In the genomic region with DNA sequence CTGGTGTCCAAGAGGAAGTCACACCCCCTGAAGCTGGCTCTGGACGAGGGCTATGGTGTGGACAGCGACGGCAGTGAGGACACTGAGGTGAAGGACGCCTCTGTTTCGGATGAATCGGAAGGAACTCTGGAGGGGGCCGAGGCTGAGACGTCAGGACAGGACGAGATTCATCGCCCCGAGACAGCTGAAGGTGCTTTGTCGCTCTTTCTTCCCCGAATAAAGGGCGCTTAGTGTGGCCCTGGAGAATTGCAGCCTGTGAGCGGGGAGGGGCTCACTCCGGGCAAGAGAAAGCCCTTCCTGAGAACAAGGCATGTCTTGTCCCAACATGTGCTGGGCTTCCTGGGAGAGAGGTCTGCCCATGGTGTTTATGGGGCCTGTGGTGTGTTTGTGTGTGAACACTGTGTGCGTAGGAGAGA, we compare ENCODE assay signal across 25 cellular contexts. TPM values are rescaled to one million over a fixed set of nuclear protein-coding genes. Genes with fewer than 3 reads are reported as not detected.
A peak's percentile ranks its signal among the peaks of the same experiment; 100 is the strongest.
DNase-seq lines count a peak whose midpoint lies in the region; ATAC-seq and TF ChIP-seq lines count a peak whose summit lies in the region.
"Had no signal": no experiment of that assay in that cellular context is flagged by ENCODE, and none has a peak within 500 bp of the region (broad histone marks: within the 10 kb centered on the region; RNA-seq: fewer than 3 reads in every experiment).

No MANE protein-coding gene starts in this region.

- no peak overlapping the region for H3K56ac ChIP-seq in IMR-90 (ENCODE audit: extremely low read depth, insufficient read depth, low read length)

- no peak overlapping the region for H2AK5ac ChIP-seq in IMR-90 (ENCODE audit: low read depth, low read length)

- no peak overlapping the region for H3K23ac ChIP-seq in IMR-90 (ENCODE audit: low read depth, low read length)

- peaks cover 0 to 9% (median 2%) of the 10 kb centered on the region in 5 experiments for H3K9me3 Mint-ChIP-seq in brain
- H3K9me3 Mint-ChIP-seq in progenitor cell of endocrine pancreas (ENCODE audit: low read depth) = no peaks in the 10 kb centered on the region
- H3K9me3 Mint-ChIP-seq in activated T-cell treated with anti-CD3 and anti-CD28 coated beads, Interleukin-2, amount 50 U/mL, for 24 hours = no peaks in the 10 kb centered on the region
- no peaks in the 10 kb centered on the region for H3K9me3 Mint-ChIP-seq in activated CD8-positive, alpha-beta memory T cell treated with anti-CD3 and anti-CD28 coated beads, Interleukin-2, amount 10 ng/mL, durations not matched to agents 7 days and 5 days (ENCODE audit: low read depth)
- H3K9me3 Mint-ChIP-seq: activated CD4-positive, alpha-beta T cell treated with anti-CD3 and anti-CD28 coated beads, Interleukin-2, amount 10 ng/mL, durations not matched to agents 7 days and 5 days; activated T-cell treated with anti-CD3 and anti-CD28 coated beads, Interleukin-2, amount 50 U/mL, for 72 hours had no signal

- 71% methylated on average over 15 of the region's 17 CpGs; no CpG with 5 or more reads in 1 of the 2 experiments for WGBS in IMR-90 (ENCODE audit: extremely low coverage in 2 of 2, insufficient read length in 1 of 2), 2 experiments

- H3K18ac ChIP-seq in IMR-90 (ENCODE audit: low read depth, low read length) = no peak overlapping the region

- intact Hi-C loops in IMR-90 (cut with micrococcal nuclease) = no loop called here
- intact Hi-C loops in head of caudate nucleus (cut with DNase I) = no loop called here
- intact Hi-C loops in Right ventricle myocardium inferior (cut with DNase I) = no loop called here

- no peak overlapping the region for H3K4ac ChIP-seq in IMR-90 (ENCODE audit: low read depth, low read length)

- H2BK120ac ChIP-seq in IMR-90 (ENCODE audit: low read depth, low read length) = no peak overlapping the region

- no peaks in the 10 kb centered on the region for H4K20me1 ChIP-seq in IMR-90 (ENCODE audit: insufficient read depth, low read length)
- H4K20me1 ChIP-seq: BLaER1 treated with 17β-estradiol and CSF1 and Interleukin-3, amounts not matched to agents 10 nM and 100 nM had no signal

- no peak for ATAC-seq in IMR-90 (ENCODE audit: low read depth)
- no peak for ATAC-seq in Right ventricle myocardium inferior
- no peak for ATAC-seq in activated CD8-positive, alpha-beta memory T cell treated with anti-CD3 and anti-CD28 coated beads, Interleukin-2, amount 10 ng/mL, durations not matched to agents 7 days and 5 days
- ATAC-seq: activated T-cell treated with anti-CD3 and anti-CD28 coated beads, Interleukin-2, amount 50 U/mL, for 72 hours; left lung had no signal

- H3K4me3 Mint-ChIP-seq in brain (no peak overlapping the region), progenitor cell of endocrine pancreas (ENCODE audit: low read depth) (no peak overlapping the region)
- no peak overlapping the region for H3K4me3 Mint-ChIP-seq in activated T-cell treated with anti-CD3 and anti-CD28 coated beads, Interleukin-2, amount 50 U/mL, for 24 hours
- H3K4me3 Mint-ChIP-seq in activated CD8-positive, alpha-beta memory T cell treated with anti-CD3 and anti-CD28 coated beads, Interleukin-2, amount 10 ng/mL, durations not matched to agents 7 days and 5 days = no peak overlapping the region
- H3K4me3 Mint-ChIP-seq: activated CD4-positive, alpha-beta T cell treated with anti-CD3 and anti-CD28 coated beads, Interleukin-2, amount 10 ng/mL, durations not matched to agents 7 days and 5 days; activated T-cell treated with anti-CD3 and anti-CD28 coated beads, Interleukin-2, amount 50 U/mL, for 72 hours; naive B cell had no signal

- no peak overlapping the region for H2BK20ac ChIP-seq in IMR-90 (ENCODE audit: low read depth, low read length)

- in situ Hi-C loops in IMR-90 (cut with MboI; ENCODE audit: low sequenced_read_pairs) = no loop called here

- H3K27me3 Mint-ChIP-seq in brain = peaks cover 4% of the 10 kb centered on the region
- H3K27me3 Mint-ChIP-seq in progenitor cell of endocrine pancreas = peaks cover 4% of the 10 kb centered on the region
- peaks cover 4% of the 10 kb centered on the region for H3K27me3 Mint-ChIP-seq in activated T-cell treated with anti-CD3 and anti-CD28 coated beads, Interleukin-2, amount 50 U/mL, for 24 hours
- H3K27me3 Mint-ChIP-seq in activated CD8-positive, alpha-beta memory T cell treated with anti-CD3 and anti-CD28 coated beads, Interleukin-2, amount 10 ng/mL, durations not matched to agents 7 days and 5 days = peaks cover 16% of the 10 kb centered on the region
- H3K27me3 Mint-ChIP-seq: activated CD4-positive, alpha-beta T cell treated with anti-CD3 and anti-CD28 coated beads, Interleukin-2, amount 10 ng/mL, durations not matched to agents 7 days and 5 days had no signal

- no peak overlapping the region for H4K5ac ChIP-seq in IMR-90 (ENCODE audit: low read depth, low read length)

- peak overlapping the region; percentile 32 for H2AFZ ChIP-seq in IMR-90 (replicated peaks; ENCODE audit: low read length, poor library complexity)

- H2BK5ac ChIP-seq in IMR-90 (ENCODE audit: low read depth, low read length, poor library complexity, severe bottlenecking) = no peak overlapping the region

- dilution Hi-C loops in IMR-90 (cut with HindIII; ENCODE audit: low sequenced_read_pairs, unreplicated experiment) = no loop called here

- no peak for TF ChIP-seq CTCF in IMR-90 (conservative IDR thresholded peaks at IDR 0.05; ENCODE audit: low read depth, low read length)
- TF ChIP-seq CTCF in brain (conservative IDR thresholded peaks at IDR 0.05) = no peak
- no peak for TF ChIP-seq CTCF in progenitor cell of endocrine pancreas (IDR thresholded peaks at IDR 0.05; ENCODE audit: unreplicated experiment)

- peaks cover 2% of the 10 kb centered on the region; the same call in 1 of the 2 replicates for H3K4me1 ChIP-seq in IMR-90 (ENCODE audit: control insufficient read depth, insufficient read depth, low read length)
- H3K4me1 ChIP-seq: left lung, right atrium auricular region, testis had no signal

- H2AK9ac ChIP-seq in IMR-90 (replicated peaks; ENCODE audit: low read depth, low read length, poor library complexity) = no peak overlapping the region

- H3K4me1 Mint-ChIP-seq in brain (peaks cover 23% of the 10 kb centered on the region), progenitor cell of endocrine pancreas (ENCODE audit: low read depth) (no peaks in the 10 kb centered on the region)
- H3K4me1 Mint-ChIP-seq in activated T-cell treated with anti-CD3 and anti-CD28 coated beads, Interleukin-2, amount 50 U/mL, for 24 hours (ENCODE audit: low read depth) = no peaks in the 10 kb centered on the region
- no peaks in the 10 kb centered on the region for H3K4me1 Mint-ChIP-seq in activated CD8-positive, alpha-beta memory T cell treated with anti-CD3 and anti-CD28 coated beads, Interleukin-2, amount 10 ng/mL, durations not matched to agents 7 days and 5 days
- H3K4me1 Mint-ChIP-seq: activated CD4-positive, alpha-beta T cell treated with anti-CD3 and anti-CD28 coated beads, Interleukin-2, amount 10 ng/mL, durations not matched to agents 7 days and 5 days; naive B cell had no signal

- H3K36me3 Mint-ChIP-seq in brain = peaks cover 50% of the 10 kb centered on the region
- H3K36me3 Mint-ChIP-seq in progenitor cell of endocrine pancreas (ENCODE audit: insufficient read depth) = no peaks in the 10 kb centered on the region
- no peaks in the 10 kb centered on the region for H3K36me3 Mint-ChIP-seq in activated T-cell treated with anti-CD3 and anti-CD28 coated beads, Interleukin-2, amount 50 U/mL, for 24 hours (ENCODE audit: low read depth)
- no peaks in the 10 kb centered on the region for H3K36me3 Mint-ChIP-seq in activated CD8-positive, alpha-beta memory T cell treated with anti-CD3 and anti-CD28 coated beads, Interleukin-2, amount 10 ng/mL, durations not matched to agents 7 days and 5 days
- H3K36me3 Mint-ChIP-seq: naive B cell had no signal

- H3K4me3 ChIP-seq in IMR-90 (ENCODE audit: insufficient read depth, low read depth, low read length) = no peak overlapping the region
- H3K4me3 ChIP-seq: BLaER1 treated with 17β-estradiol and CSF1 and Interleukin-3, amounts not matched to agents 10 nM and 100 nM; left lung; right atrium auricular region; testis had no signal

- no peak overlapping the region for H2BK15ac ChIP-seq in IMR-90 (ENCODE audit: low read depth, low read length)

- H3K27ac Mint-ChIP-seq in brain = peak overlapping the region in 4 of 5 experiments; percentile 15 to 68 (median 32)
- peak overlapping the region; percentile 11 for H3K27ac Mint-ChIP-seq in progenitor cell of endocrine pancreas
- no peak overlapping the region for H3K27ac Mint-ChIP-seq in activated T-cell treated with anti-CD3 and anti-CD28 coated beads, Interleukin-2, amount 50 U/mL, for 24 hours
- no peak overlapping the region for H3K27ac Mint-ChIP-seq in activated CD8-positive, alpha-beta memory T cell treated with anti-CD3 and anti-CD28 coated beads, Interleukin-2, amount 10 ng/mL, durations not matched to agents 7 days and 5 days
- H3K27ac Mint-ChIP-seq: activated CD4-positive, alpha-beta T cell treated with anti-CD3 and anti-CD28 coated beads, Interleukin-2, amount 10 ng/mL, durations not matched to agents 7 days and 5 days; activated T-cell treated with anti-CD3 and anti-CD28 coated beads, Interleukin-2, amount 50 U/mL, for 72 hours had no signal

- POLR2A ChIA-PET in IMR-90 (lab: Charles Lee; ENCODE audit: unreplicated experiment) = no interaction called here

- DNase-seq in IMR-90 = no peak
- peak in 37 of 42 donors; percentile 7 to 57 (median 34) for DNase-seq in head of caudate nucleus
- no peak for DNase-seq in progenitor cell of endocrine pancreas (ENCODE audit: low spot score, unreplicated experiment)
- no peak for DNase-seq in Right ventricle myocardium inferior (ENCODE audit: missing footprints)
- DNase-seq in NCI-H1694 treated with DMSO at 0.1 percent for 48 hours (lab: John Stamatoyannopoulos, UW) = no peak
- no peak for DNase-seq in activated T-cell treated with anti-CD3 and anti-CD28 coated beads, Interleukin-2, amount 50 U/mL, for 24 hours
- no peak for DNase-seq in activated CD8-positive, alpha-beta memory T cell treated with anti-CD3 and anti-CD28 coated beads, Interleukin-2, amount 10 ng/mL, durations not matched to agents 7 days and 5 days
- DNase-seq: activated CD4-positive, alpha-beta T cell treated with anti-CD3 and anti-CD28 coated beads, Interleukin-2, amount 10 ng/mL, durations not matched to agents 7 days and 5 days; activated naive CD4-positive, alpha-beta T cell; activated T-cell treated with anti-CD3 and anti-CD28 coated beads, Interleukin-2, amount 50 U/mL, for 72 hours; Calu3; DND-41; Kasumi-1; naive B cell; NCI-H146; NCI-H446 treated with DMSO at 0.1 percent for 48 hours; SHP77; testis had no signal

- H3K14ac ChIP-seq in IMR-90 (replicated peaks; ENCODE audit: low read depth, low read length) = no peak overlapping the region

- H3K36me3 ChIP-seq in IMR-90 (ENCODE audit: control insufficient read depth, insufficient read depth, low read length) = no peaks in the 10 kb centered on the region
- H3K36me3 ChIP-seq: BLaER1 treated with 17β-estradiol and CSF1 and Interleukin-3, amounts not matched to agents 10 nM and 100 nM; left lung; right atrium auricular region had no signal

- no peak overlapping the region for H3K9ac ChIP-seq in IMR-90 (ENCODE audit: low read depth, low read length)
- H3K9ac ChIP-seq: BLaER1 treated with 17β-estradiol and CSF1 and Interleukin-3, amounts not matched to agents 10 nM and 100 nM had no signal

- H3K9me1 ChIP-seq in IMR-90 (ENCODE audit: insufficient read depth, low read length) = no peaks in the 10 kb centered on the region

- peaks cover 6% of the 10 kb centered on the region; the same call in 1 of the 2 replicates for H3K9me3 ChIP-seq in IMR-90 (ENCODE audit: control insufficient read depth, insufficient read depth, low read length)
- H3K9me3 ChIP-seq: left lung, right atrium auricular region, testis had no signal

- CTCF ChIA-PET in IMR-90 (lab: Yijun Ruan, JAX) = no interaction called here
- CTCF ChIA-PET in activated CD8-positive, alpha-beta memory T cell treated with anti-CD3 and anti-CD28 coated beads, Interleukin-2, amount 10 ng/mL, durations not matched to agents 7 days and 5 days (lab: Charles Lee) = interaction anchor here (1.9 kb wide), 1 partner anchor 80 kb away, joined by 5 read pairs; no protein-coding TSS in a partner anchor

- H4K8ac ChIP-seq in IMR-90 (ENCODE audit: low read depth in 2 of 2, low read length in 2 of 2) = no peak overlapping the region

- H4K91ac ChIP-seq in IMR-90 (ENCODE audit: insufficient read depth, low read depth, low read length) = no peak overlapping the region

- no peak overlapping the region for H3K4me2 ChIP-seq in IMR-90 (ENCODE audit: low read depth, low read length)

- no peaks in the 10 kb centered on the region for H3K79me1 ChIP-seq in IMR-90 (ENCODE audit: low read depth in 1 of 2, low read length in 2 of 2)

- BruUV-seq in IMR-90 (replicated peaks; lab: Mats Ljungman, UMichigan) = no TSS peak

- no peak for TF ChIP-seq RAD21 in IMR-90 (IDR thresholded peaks at IDR 0.05; ENCODE audit: low read length)

- no peak overlapping the region for H3K27ac ChIP-seq in IMR-90 (ENCODE audit: insufficient read depth, low read length)
- H3K27ac ChIP-seq: BLaER1 treated with 17β-estradiol and CSF1 and Interleukin-3, amounts not matched to agents 10 nM and 100 nM; left lung; right atrium auricular region; testis had no signal

- no peak for TF ChIP-seq POLR2A in IMR-90 (IDR thresholded peaks at IDR 0.05; ENCODE audit: low read depth, low read length)

- peaks cover 15% of the 10 kb centered on the region for H3K27me3 ChIP-seq in IMR-90 (ENCODE audit: control insufficient read depth, insufficient read depth, low read length)
- H3K27me3 ChIP-seq: BLaER1 treated with 17β-estradiol and CSF1 and Interleukin-3, amounts not matched to agents 10 nM and 100 nM; right atrium auricular region; testis had no signal

RNA-seq across cellular contexts. Expression of gene MYT1, which starts 41.4 kb away (rescaled TPM):
- total RNA-seq in IMR-90 (2012; rRNA removed) (not detected in 2 replicates), progenitor cell of endocrine pancreas (1.9 and 2.3 TPM in 2 replicates), Right ventricle myocardium inferior (0.16 TPM)
- polyA plus RNA-seq in IMR-90 (2012; rRNA removed) (not detected in 2 replicates), brain (ENCODE audit: insufficient read depth, low read depth, low replicate concordance) (46.0 TPM)
- not detected in 2 replicates for polyA plus RNA-seq in IMR-90 (2012; cell fraction: cytosol; rRNA removed)
- polyA plus RNA-seq in IMR-90 (2012; cell fraction: nucleus; rRNA removed; ENCODE audit: low replicate concordance) = not detected in 2 replicates
- not detected for total RNA-seq in activated CD8-positive, alpha-beta memory T cell treated with anti-CD3 and anti-CD28 coated beads, Interleukin-2, amount 10 ng/mL, durations not matched to agents 7 days and 5 days
- total RNA-seq: activated CD4-positive, alpha-beta T cell treated with anti-CD3 and anti-CD28 coated beads, Interleukin-2, amount 10 ng/mL, durations not matched to agents 7 days and 5 days; epithelial cell of proximal tubule; left lung; mesenteric fat pad; osteoblast had no signal

RNA-seq across cellular contexts. Expression of gene PCMTD2, which starts 49.9 kb away (rescaled TPM):
- total RNA-seq in IMR-90 (2012; rRNA removed) (28.3 and 30.3 TPM in 2 replicates), progenitor cell of endocrine pancreas (102 and 106 TPM in 2 replicates), Right ventricle myocardium inferior (71.0 TPM)
- polyA plus RNA-seq in IMR-90 (2012; rRNA removed) (20.2 and 23.6 TPM in 2 replicates), brain (ENCODE audit: insufficient read depth, low read depth, low replicate concordance) (44.4 TPM)
- polyA plus RNA-seq in IMR-90 (2012; cell fraction: cytosol; rRNA removed) = 14.9 and 15.2 TPM in 2 replicates
- 27.5 and 126 TPM in 2 replicates for polyA plus RNA-seq in IMR-90 (2012; cell fraction: nucleus; rRNA removed; ENCODE audit: low replicate concordance)
- 10 to 100 TPM; 28.1 to 38.5 TPM for total RNA-seq in activated CD8-positive, alpha-beta memory T cell treated with anti-CD3 and anti-CD28 coated beads, Interleukin-2, amount 10 ng/mL, durations not matched to agents 7 days and 5 days

Comparison
In these comparisons a context has a peak if more than half of its experiments do, and no peak if none do; other contexts are left out.
1. DNase-seq: peak in head of caudate nucleus (37 of 42); none in IMR-90 (single experiment), progenitor cell of endocrine pancreas (single experiment), Right ventricle myocardium inferior (single experiment), NCI-H1694 treated with DMSO at 0.1 percent for 48 hours (single experiment), activated T-cell treated with anti-CD3 and anti-CD28 coated beads, Interleukin-2, amount 50 U/mL, for 24 hours (single experiment) and activated CD8-positive, alpha-beta memory T cell treated with anti-CD3 and anti-CD28 coated beads, Interleukin-2, amount 10 ng/mL, durations not matched to agents 7 days and 5 days (single experiment).
2. H3K27ac Mint-ChIP-seq: peak in brain (4 of 5) and progenitor cell of endocrine pancreas (single experiment); none in activated T-cell treated with anti-CD3 and anti-CD28 coated beads, Interleukin-2, amount 50 U/mL, for 24 hours (single experiment) and activated CD8-positive, alpha-beta memory T cell treated with anti-CD3 and anti-CD28 coated beads, Interleukin-2, amount 10 ng/mL, durations not matched to agents 7 days and 5 days (single experiment).